9 cellular contexts compared by ENCODE assay signal in the genomic region with DNA sequence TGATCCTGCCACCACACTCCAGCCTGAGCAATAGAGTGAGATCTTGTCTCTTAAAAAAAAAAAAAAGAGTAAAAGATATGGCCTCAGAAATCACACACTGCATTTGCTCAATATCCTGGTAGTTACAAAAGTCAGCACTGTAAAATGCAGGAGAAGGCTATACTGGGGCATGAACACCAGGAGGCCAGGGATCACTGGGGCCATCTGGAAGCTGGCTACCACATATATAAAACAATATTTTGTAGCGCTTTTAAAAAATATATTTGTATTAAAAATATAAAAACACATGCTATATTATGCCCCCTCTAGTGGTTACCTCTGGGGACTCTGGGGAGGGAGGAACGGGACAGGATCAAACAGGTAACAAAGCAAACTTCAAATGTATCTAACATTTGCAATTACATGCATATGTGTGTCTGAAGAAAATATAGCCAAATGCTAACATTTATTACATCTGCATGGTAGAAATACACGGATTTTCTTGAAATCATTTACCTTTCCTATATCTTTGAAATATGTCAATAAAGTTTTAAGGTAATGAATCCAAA. TPM values are rescaled to one million over a fixed set of nuclear protein-coding genes. Genes with fewer than 3 reads are reported as not detected.
A peak's percentile ranks its signal among the peaks of the same experiment; 100 is the strongest.
DNase-seq lines count a peak whose midpoint lies in the region; ATAC-seq, FAIRE-seq and TF ChIP-seq lines count a peak whose summit lies in the region.
"Had no signal": no experiment of that assay in that cellular context is flagged by ENCODE, and none has a peak within 500 bp of the region (broad histone marks: within the 10 kb centered on the region; RNA-seq: fewer than 3 reads in every experiment).

No MANE protein-coding gene starts in this region.

- H3K27me3 Mint-ChIP-seq in CD8-positive, alpha-beta T cell (ENCODE audit: low read depth): no peaks in the 10 kb centered on the region
- H3K27me3 Mint-ChIP-seq: stimulated activated naive CD8-positive, alpha-beta T cell treated with anti-CD3 and anti-CD28 coated beads, Interleukin-15, amount 100 ng/mL, for 72 hours had no signal

- H3K27me3 ChIP-seq in CD8-positive, alpha-beta T cell (ENCODE audit: insufficient read depth, low read length): no peaks in the 10 kb centered on the region
- no peaks in the 10 kb centered on the region for H3K27me3 ChIP-seq in HL-60 (ENCODE audit: insufficient read depth, poor library complexity, severe bottlenecking)

- no peak overlapping the region for H3K27ac Mint-ChIP-seq in CD8-positive, alpha-beta T cell
- H3K27ac Mint-ChIP-seq: stimulated activated naive CD8-positive, alpha-beta T cell treated with anti-CD3 and anti-CD28 coated beads, Interleukin-15, amount 100 ng/mL, for 72 hours had no signal

- H3K9me3 ChIP-seq in CD8-positive, alpha-beta T cell (ENCODE audit: low read length): no peaks in the 10 kb centered on the region

- H3K4me3 Mint-ChIP-seq in CD8-positive, alpha-beta T cell: no peak overlapping the region
- H3K4me3 Mint-ChIP-seq: stimulated activated naive CD8-positive, alpha-beta T cell treated with anti-CD3 and anti-CD28 coated beads, Interleukin-15, amount 100 ng/mL, for 72 hours had no signal

- H3K27ac ChIP-seq in CD8-positive, alpha-beta T cell (ENCODE audit: low read depth, low read length): no peak overlapping the region
- H3K27ac ChIP-seq in HL-60 (replicated peaks): no peak overlapping the region

- peaks cover 12% of the 10 kb centered on the region for H3K36me3 Mint-ChIP-seq in CD8-positive, alpha-beta T cell

- intact Hi-C loops in CD8-positive, alpha-beta T cell (cut with DNase I, micrococcal nuclease): loop anchor here in 1 of 2 experiments (10.0 kb wide), 1 partner anchor 507 kb away; no protein-coding TSS in a partner anchor

- DNase-seq in CD8-positive, alpha-beta T cell: peak in 1 of 7 experiments; percentile 22
- peak; percentile 39 to 76 for DNase-seq in HL-60 (ENCODE audit: low read depth in 1 of 2, low spot score in 1 of 2)
- DNase-seq in hepatic stellate cell (ENCODE audit: low spot score): peak; percentile 57
- DNase-seq in C1 segment of cervical spinal cord (lab: John Stamatoyannopoulos, UW): no peak
- no peak for DNase-seq in GM19239 (ENCODE audit: insufficient read length, low spot score)
- DNase-seq in NCI-H2029 (lab: John Stamatoyannopoulos, UW): no peak
- DNase-seq in NCI-H526 treated with DMSO at 0.1 percent for 48 hours (lab: John Stamatoyannopoulos, UW): no peak

- POLR2A ChIA-PET in CD8-positive, alpha-beta T cell (lab: Charles Lee): no interaction called here

- TF ChIP-seq CTCF in CD8-positive, alpha-beta T cell (IDR thresholded peaks at IDR 0.05): peak; percentile 67
- TF ChIP-seq CTCF in HL-60 (IDR thresholded peaks at IDR 0.05; ENCODE audit: insufficient read depth, low read length): peak; percentile 72
- peak; percentile 72 for TF ChIP-seq CTCF in WI38 (IDR thresholded peaks at IDR 0.05; ENCODE audit: low read depth, low read length)

- H3K9me3 Mint-ChIP-seq in CD8-positive, alpha-beta T cell: no peaks in the 10 kb centered on the region
- H3K9me3 Mint-ChIP-seq: stimulated activated naive CD8-positive, alpha-beta T cell treated with anti-CD3 and anti-CD28 coated beads, Interleukin-15, amount 100 ng/mL, for 72 hours had no signal

- ATAC-seq in CD8-positive, alpha-beta T cell: no peak
- ATAC-seq: stimulated activated naive CD8-positive, alpha-beta T cell treated with anti-CD3 and anti-CD28 coated beads, Interleukin-15, amount 100 ng/mL, for 72 hours had no signal

- CTCF ChIA-PET in CD8-positive, alpha-beta T cell (lab: Charles Lee): interaction anchor here (0.6 to 1.4 kb wide), 3 partner anchors 10 to 60 kb away, joined by 3 to 4 read pairs (median 4); no protein-coding TSS in a partner anchor

- no peak for FAIRE-seq in GM19239 (lab: Jason Lieb, UNC)

- no peaks in the 10 kb centered on the region for H3K36me3 ChIP-seq in CD8-positive, alpha-beta T cell (ENCODE audit: insufficient read depth, low read length)

- peaks cover 17% of the 10 kb centered on the region for H3K4me1 Mint-ChIP-seq in CD8-positive, alpha-beta T cell (ENCODE audit: low read depth)

- H3K4me3 ChIP-seq in CD8-positive, alpha-beta T cell (ENCODE audit: low read depth, low read length): no peak overlapping the region
- H3K4me3 ChIP-seq in HL-60 (replicated peaks; ENCODE audit: insufficient read depth, low read length) (no peak overlapping the region), WI38 (ENCODE audit: low read depth, low read length) (no peak overlapping the region)

- peaks cover 10% of the 10 kb centered on the region for H3K4me1 ChIP-seq in CD8-positive, alpha-beta T cell (ENCODE audit: insufficient read depth, low read length)

RNA-seq across cellular contexts. Expression of a gene that starts 4.0 kb away (rescaled TPM):
- total RNA-seq in CD8-positive, alpha-beta T cell: 1 to 10 TPM; 3.9 to 4.5 TPM

RNA-seq across cellular contexts. Expression of a gene that starts 4.4 kb away (rescaled TPM):
- total RNA-seq in CD8-positive, alpha-beta T cell: 10 to 100 TPM; 13.4 to 16.7 TPM

RNA-seq across cellular contexts. Expression of a gene that starts 55.5 kb away (rescaled TPM):
- 10 to 100 TPM; 10.3 to 10.5 TPM for total RNA-seq in CD8-positive, alpha-beta T cell

Comparison
In these comparisons a context has a peak if more than half of its experiments do, and no peak if none do; other contexts are left out.
1. DNase-seq: peak in HL-60 (2 of 2) and hepatic stellate cell (single experiment); none in C1 segment of cervical spinal cord (0 of 14), GM19239 (single experiment), NCI-H2029 (single experiment) and NCI-H526 treated with DMSO at 0.1 percent for 48 hours (single experiment).
2. Peak in every context shown above with its lines, with median percentiles within 50 percentile points of each other: CTCF ChIP-seq.